ENCODE assay signal across 8 cellular contexts in the genomic region with DNA sequence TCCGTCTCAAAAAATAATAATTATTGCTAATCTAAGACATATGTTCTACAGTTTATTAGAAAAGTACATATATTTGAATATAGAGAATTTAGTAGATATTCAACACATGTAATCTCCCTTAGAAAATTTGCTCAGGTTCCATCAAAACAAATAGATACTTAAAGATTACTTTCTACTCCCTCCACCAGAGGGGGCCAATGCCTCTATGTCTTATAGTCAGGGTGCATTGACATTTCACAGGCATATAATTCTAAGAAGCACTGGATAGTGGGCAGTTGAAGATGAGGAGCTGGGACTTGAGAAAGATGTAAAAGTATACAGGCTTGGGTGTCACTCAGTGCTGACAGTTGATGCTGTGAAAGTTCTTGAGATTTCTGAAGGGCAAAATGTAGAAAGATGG.
DNase-seq lines count a peak whose midpoint lies in the region; ATAC-seq and TF ChIP-seq lines count a peak whose summit lies in the region.

No MANE protein-coding gene starts in this region.

- H3F3A ChIP-seq in GM23338 (replicated peaks; ENCODE audit: low read depth) = no peaks in the 10 kb centered on the region

- TF ChIP-seq CTCF in C4-2B (conservative IDR thresholded peaks at IDR 0.05) (peak; percentile 64), GM23338 (conservative IDR thresholded peaks at IDR 0.05; ENCODE audit: low read depth in 2 of 2) (peak; percentile 65 to 77)

- no peak overlapping the region for H2AFZ ChIP-seq in GM23338

- intact Hi-C loops in left ventricle myocardium superior (cut with micrococcal nuclease) = no loop called here

- in situ Hi-C loops in SK-MEL-5 (cut with HindIII; ENCODE audit: low pct_unique_long_range_greater_than_20kb, low sequenced_read_pairs) = no loop called here

- no peak overlapping the region for H3K4me3 ChIP-seq in GM23338

- H3K4me1 ChIP-seq in GM23338 (ENCODE audit: insufficient read depth) = no peaks in the 10 kb centered on the region

- H3K27ac Mint-ChIP-seq in GM23338 = no peak overlapping the region

- H3K4me2 ChIP-seq in GM23338 = no peak overlapping the region

- H3K4me1 Mint-ChIP-seq in GM23338 = no peaks in the 10 kb centered on the region

- no peak overlapping the region for H3K4me3 Mint-ChIP-seq in GM23338

- no peaks in the 10 kb centered on the region for H4K20me1 ChIP-seq in GM23338 (replicated peaks; ENCODE audit: insufficient read depth)

- no peaks in the 10 kb centered on the region for H3K79me2 ChIP-seq in GM23338 (replicated peaks; ENCODE audit: insufficient read depth)

- H3K9me2 ChIP-seq in GM23338 (ENCODE audit: insufficient read depth) = peaks cover 6% of the 10 kb centered on the region; the same call in 1 of the 2 replicates

- no peaks in the 10 kb centered on the region for H3K36me3 ChIP-seq in GM23338 (ENCODE audit: insufficient read depth)

- H3K27me3 Mint-ChIP-seq in GM23338 (ENCODE audit: insufficient read depth, low read depth, poor library complexity) = no peaks in the 10 kb centered on the region

- H3K36me3 Mint-ChIP-seq in GM23338 (ENCODE audit: low read depth) = peaks cover 7% of the 10 kb centered on the region; the same call in 2 of the 3 replicates

- H3K27me3 ChIP-seq in GM23338 (ENCODE audit: insufficient read depth) = no peaks in the 10 kb centered on the region

- DNase-seq in GM23338 (ENCODE audit: low spot score) (peak; percentile 83), SK-MEL-5 (ENCODE audit: low read depth, low spot score) (peak; percentile 63), iPS-NIHi11 (ENCODE audit: low spot score) (peak; percentile 39), dedifferentiated amniotic fluid mesenchymal stem cell (ENCODE audit: extremely low spot score) (no peak), T-helper 9 cell (no peak), left ventricle myocardium superior (no peak)
- DNase-seq in stimulated activated CD8-positive, alpha-beta memory T cell treated with anti-CD3 and anti-CD28 coated beads, Interleukin-4, amount 100 ng/mL, for 48 hours = no peak

- peak; percentile 63 for ATAC-seq in GM23338
- no peak for ATAC-seq in left ventricle myocardium superior

- H3K9me3 Mint-ChIP-seq in GM23338 = peaks cover 7% of the 10 kb centered on the region

- H3K27ac ChIP-seq in C4-2B (no peak overlapping the region), GM23338 (ENCODE audit: low read depth) (no peak overlapping the region)

TF ChIP-seq in GM23338, 12 proteins besides CTCF, POLR2A, EP300 and RAD21:
- TF ChIP-seq STAT1 (IDR thresholded peaks at IDR 0.05; ENCODE audit: unreplicated experiment) (no peak), POLR2AphosphoS5 (IDR thresholded peaks at IDR 0.05; ENCODE audit: low read depth) (no peak), JUNB (IDR thresholded peaks at IDR 0.05; ENCODE audit: unreplicated experiment) (no peak), ZNF331 (CRISPR knock-in tag; IDR thresholded peaks at IDR 0.05; ENCODE audit: low read depth) (no peak)
- TF ChIP-seq, protein P1, sequence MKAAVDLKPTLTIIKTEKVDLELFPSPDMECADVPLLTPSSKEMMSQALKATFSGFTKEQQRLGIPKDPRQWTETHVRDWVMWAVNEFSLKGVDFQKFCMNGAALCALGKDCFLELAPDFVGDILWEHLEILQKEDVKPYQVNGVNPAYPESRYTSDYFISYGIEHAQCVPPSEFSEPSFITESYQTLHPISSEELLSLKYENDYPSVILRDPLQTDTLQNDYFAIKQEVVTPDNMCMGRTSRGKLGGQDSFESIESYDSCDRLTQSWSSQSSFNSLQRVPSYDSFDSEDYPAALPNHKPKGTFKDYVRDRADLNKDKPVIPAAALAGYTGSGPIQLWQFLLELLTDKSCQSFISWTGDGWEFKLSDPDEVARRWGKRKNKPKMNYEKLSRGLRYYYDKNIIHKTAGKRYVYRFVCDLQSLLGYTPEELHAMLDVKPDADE (IDR thresholded peaks at IDR 0.05) = no peak

Comparison
In these comparisons a context has a peak if more than half of its experiments do, and no peak if none do; other contexts are left out.
1. DNase-seq: peak in GM23338 (single experiment), SK-MEL-5 (single experiment) and iPS-NIHi11 (single experiment); none in dedifferentiated amniotic fluid mesenchymal stem cell (single experiment), stimulated activated CD8-positive, alpha-beta memory T cell treated with anti-CD3 and anti-CD28 coated beads, Interleukin-4, amount 100 ng/mL, for 48 hours (single experiment), T-helper 9 cell (single experiment) and left ventricle myocardium superior (single experiment).